In the genomic region with DNA sequence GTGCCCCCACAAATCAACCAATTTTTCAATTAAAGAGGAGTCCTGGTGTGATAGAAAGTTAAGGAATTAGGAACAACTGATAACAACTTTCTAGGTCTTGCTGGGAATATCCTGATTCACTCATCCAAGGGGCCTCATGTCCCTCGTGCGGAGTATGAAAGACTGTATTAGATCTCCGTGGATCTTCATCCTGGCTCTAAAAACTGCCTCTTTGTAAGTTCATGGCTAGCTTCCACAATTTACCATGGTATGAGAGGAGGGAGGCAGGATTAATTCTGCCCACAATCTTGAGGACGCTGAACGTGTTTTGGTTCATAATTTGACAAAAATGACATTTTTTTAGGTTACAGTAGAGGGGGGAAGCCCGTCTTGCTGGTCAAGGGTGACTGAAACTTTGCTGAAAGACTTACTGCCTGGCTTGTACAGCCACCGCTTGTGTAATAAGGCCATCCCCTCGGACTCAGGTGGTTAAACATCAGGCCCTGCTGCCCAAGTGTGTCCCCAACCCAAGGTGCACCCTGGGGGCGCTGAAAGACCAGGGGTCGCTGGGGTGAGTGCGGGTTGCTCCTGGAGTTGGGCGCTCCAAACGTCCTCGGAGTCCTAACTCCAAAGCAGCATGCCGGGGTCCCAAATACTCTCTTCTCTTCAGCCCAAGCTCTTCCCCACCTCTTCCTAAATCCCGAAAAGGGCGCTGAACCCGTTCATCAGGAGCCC, we compare ENCODE assay signal across 8 cellular contexts. TPM values are rescaled to one million over a fixed set of nuclear protein-coding genes. Genes with fewer than 3 reads are reported as not detected.
DNase-seq lines count a peak whose midpoint lies in the region; ATAC-seq, FAIRE-seq and TF ChIP-seq lines count a peak whose summit lies in the region.

No MANE protein-coding gene starts in this region.

- H3K4me1 Mint-ChIP-seq in activated naive CD4-positive, alpha-beta T cell treated with anti-CD3 and anti-CD28 coated beads, Interleukin-2, amount 50 U/mL, for 24 hours, result peaks cover 22% of the 10 kb centered on the region
- peaks cover 2% of the 10 kb centered on the region for H3K4me1 Mint-ChIP-seq in glutamatergic neuron (ENCODE audit: low read depth, unreplicated experiment)

- H3K36me3 Mint-ChIP-seq in activated naive CD4-positive, alpha-beta T cell treated with anti-CD3 and anti-CD28 coated beads, Interleukin-2, amount 50 U/mL, for 24 hours, result peaks cover 4% of the 10 kb centered on the region
- no peaks in the 10 kb centered on the region for H3K36me3 Mint-ChIP-seq in glutamatergic neuron (ENCODE audit: unreplicated experiment)

- peak; percentile 25 to 44 for ATAC-seq in A549
- ATAC-seq in GM18909 (IDR thresholded peaks at IDR 0.05; ENCODE audit: poor library complexity, unreplicated experiment), result peak; percentile 4
- no peak for ATAC-seq in HG03520 (IDR thresholded peaks at IDR 0.05; ENCODE audit: unreplicated experiment)
- no peak for ATAC-seq in GM19463 (IDR thresholded peaks at IDR 0.05; ENCODE audit: unreplicated experiment)

- TF ChIP-seq RAD21 in A549 (conservative IDR thresholded peaks at IDR 0.05 in 1 of 2, IDR thresholded peaks at IDR 0.05 in 1 of 2), result peak; percentile 28 to 29; a peak in 3 of 5 replicates

- DNase-seq in A549 (ENCODE audit: low read depth in 1 of 2, low spot score in 1 of 2), result peak in 1 of 2 experiments; percentile 45
- DNase-seq in NCI-H510A treated with DMSO at 0.1 percent for 48 hours (lab: John Stamatoyannopoulos, UW), result peak; percentile 10
- no peak for DNase-seq in glutamatergic neuron
- peak; percentile 16 for DNase-seq in occipital lobe (lab: John Stamatoyannopoulos, UW)

- no peaks in the 10 kb centered on the region for H3K9me3 ChIP-seq in A549

- CTCF ChIA-PET in A549 (lab: Yijun Ruan, JAX), result interaction anchor here (1.0 to 3.0 kb wide), 12 partner anchors 9 to 511 kb away, joined by 3 to 10 read pairs (median 4); a partner anchor contains a TSS

- no peak for FAIRE-seq in A549 (lab: Jason Lieb, UNC)

- H3K9me3 Mint-ChIP-seq in activated naive CD4-positive, alpha-beta T cell treated with anti-CD3 and anti-CD28 coated beads, Interleukin-2, amount 50 U/mL, for 24 hours, result no peaks in the 10 kb centered on the region
- no peaks in the 10 kb centered on the region for H3K9me3 Mint-ChIP-seq in glutamatergic neuron (ENCODE audit: unreplicated experiment)

- peak overlapping the region; percentile 62 for H3K27ac Mint-ChIP-seq in activated naive CD4-positive, alpha-beta T cell treated with anti-CD3 and anti-CD28 coated beads, Interleukin-2, amount 50 U/mL, for 24 hours
- H3K27ac Mint-ChIP-seq in glutamatergic neuron (ENCODE audit: unreplicated experiment), result peak overlapping the region; percentile 52

- peak overlapping the region; percentile 90 to 94 for H3K27ac ChIP-seq in A549

- peaks cover 16% of the 10 kb centered on the region; the same call in 2 of the 3 replicates for H3K4me1 ChIP-seq in A549

- TF ChIP-seq POLR2A in A549 (IDR thresholded peaks at IDR 0.05; ENCODE audit: low read length), result no peak

- peak overlapping the region; percentile 87 for H3K4me3 Mint-ChIP-seq in activated naive CD4-positive, alpha-beta T cell treated with anti-CD3 and anti-CD28 coated beads, Interleukin-2, amount 50 U/mL, for 24 hours
- peak overlapping the region; percentile 86 for H3K4me3 Mint-ChIP-seq in glutamatergic neuron (ENCODE audit: unreplicated experiment)

- peak overlapping the region; percentile 79 for H3K4me3 ChIP-seq in A549

- no peaks in the 10 kb centered on the region for H3K27me3 Mint-ChIP-seq in activated naive CD4-positive, alpha-beta T cell treated with anti-CD3 and anti-CD28 coated beads, Interleukin-2, amount 50 U/mL, for 24 hours
- H3K27me3 Mint-ChIP-seq in glutamatergic neuron (ENCODE audit: unreplicated experiment), result no peaks in the 10 kb centered on the region

- POLR2A ChIA-PET in A549 (lab: Yijun Ruan, JAX), result interaction anchor here (0.6 to 1.7 kb wide), 8 partner anchors 11 to 462 kb away, joined by 3 to 17 read pairs (median 6); a partner anchor contains a TSS

- TF ChIP-seq EP300 in A549 (IDR thresholded peaks at IDR 0.05), result no peak

- TF ChIP-seq CTCF in A549 (IDR thresholded peaks at IDR 0.05) (peak; percentile 23; the same call in 2 of the 3 replicates), glutamatergic neuron (IDR thresholded peaks at IDR 0.05; ENCODE audit: partially characterized antibody, unreplicated experiment) (no peak)

- peak overlapping the region; percentile 97 for H3K4me2 ChIP-seq in A549

- WGBS in A549 (ENCODE audit: missing lambda C conversion rate), result 8% methylated on average over 18 of the region's 18 CpGs

TF ChIP-seq in A549, 52 proteins besides CTCF, POLR2A, EP300 and RAD21:
- TF ChIP-seq SMC3 (IDR thresholded peaks at IDR 0.05), result peak; percentile 21; the same call in 1 of the 3 replicates
- TF ChIP-seq JUN (IDR thresholded peaks at IDR 0.05), result no peak

RNA-seq across cellular contexts. Expression of a gene that starts 0.8 kb away (rescaled TPM):
- polyA plus RNA-seq in A549 (2011; rRNA removed) (108 and 118 TPM in 2 replicates), A549 (2017; fragmentation: RNase III; extraction: RNeasy Plus Mini Kit Qiagen cat#74134 plus additional on column Dnase treatment) (43.4 to 49.6 TPM (median 49.5 TPM) in 3 replicates)
- polyA plus RNA-seq in A549 (2012; cell fraction: cytosol; rRNA removed), result 39.3 and 43.4 TPM in 2 replicates
- polyA plus RNA-seq in A549 (2012; cell fraction: nucleus; rRNA removed), result 12.1 and 19.5 TPM in 2 replicates
- 27.7 and 29.1 TPM in 2 replicates for polyA minus RNA-seq in A549 (2011; rRNA and poly(A)+ RNA removed)
- total RNA-seq in glutamatergic neuron (ENCODE audit: unreplicated experiment) (10.3 TPM), occipital lobe (14.7 TPM)

Comparison
In these comparisons a context has a peak if more than half of its experiments do, and no peak if none do; other contexts are left out.
1. ATAC-seq: peak in A549 (2 of 2) and GM18909 (single experiment); none in HG03520 (single experiment) and GM19463 (single experiment).